Comparison of ENCODE assay signal across 1 cellular context in genomic region chr2:677056-677949, GRCh38.
TF ChIP-seq lines count a peak whose summit lies in the region.

TSS of gene TMEM18 (minus strand) at chr2:677406. CDS start at chr2:677345, 61 bp downstream.

TF ChIP-seq in K562, 482 proteins besides CTCF, POLR2A, EP300 and RAD21 (continued from another document and continues in another):
- TF ChIP-seq, protein P1, sequence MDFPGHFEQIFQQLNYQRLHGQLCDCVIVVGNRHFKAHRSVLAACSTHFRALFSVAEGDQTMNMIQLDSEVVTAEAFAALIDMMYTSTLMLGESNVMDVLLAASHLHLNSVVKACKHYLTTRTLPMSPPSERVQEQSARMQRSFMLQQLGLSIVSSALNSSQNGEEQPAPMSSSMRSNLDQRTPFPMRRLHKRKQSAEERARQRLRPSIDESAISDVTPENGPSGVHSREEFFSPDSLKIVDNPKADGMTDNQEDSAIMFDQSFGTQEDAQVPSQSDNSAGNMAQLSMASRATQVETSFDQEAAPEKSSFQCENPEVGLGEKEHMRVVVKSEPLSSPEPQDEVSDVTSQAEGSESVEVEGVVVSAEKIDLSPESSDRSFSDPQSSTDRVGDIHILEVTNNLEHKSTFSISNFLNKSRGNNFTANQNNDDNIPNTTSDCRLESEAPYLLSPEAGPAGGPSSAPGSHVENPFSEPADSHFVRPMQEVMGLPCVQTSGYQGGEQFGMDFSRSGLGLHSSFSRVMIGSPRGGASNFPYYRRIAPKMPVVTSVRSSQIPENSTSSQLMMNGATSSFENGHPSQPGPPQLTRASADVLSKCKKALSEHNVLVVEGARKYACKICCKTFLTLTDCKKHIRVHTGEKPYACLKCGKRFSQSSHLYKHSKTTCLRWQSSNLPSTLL (IDR thresholded peaks at IDR 0.05): no peak
- TF ChIP-seq SAFB (IDR thresholded peaks at IDR 0.05; ENCODE audit: borderline replicate concordance, low read depth, low read length) (no peak), XRCC3 (IDR thresholded peaks at IDR 0.05) (no peak), NCOA4 (IDR thresholded peaks at IDR 0.05; ENCODE audit: partially characterized antibody) (no peak), ARNT (IDR thresholded peaks at IDR 0.05) (no peak), KDM1A (IDR thresholded peaks at IDR 0.05) (no peak), NKRF (IDR thresholded peaks at IDR 0.05; ENCODE audit: borderline replicate concordance) (peak; percentile 42; the same call in 1 of the 2 replicates), ZNF740 (CRISPR knock-in tag; IDR thresholded peaks at IDR 0.05) (no peak), ZNF740 (tag; IDR thresholded peaks at IDR 0.05) (no peak), ZNF76 (CRISPR knock-in tag; IDR thresholded peaks at IDR 0.05; ENCODE audit: borderline replicate concordance) (no peak), GATA2 (CRISPR knock-in tag; IDR thresholded peaks at IDR 0.05) (no peak), KDM2B (CRISPR knock-in tag; IDR thresholded peaks at IDR 0.05) (no peak), POLR3G (IDR thresholded peaks at IDR 0.05; ENCODE audit: extremely low read depth, insufficient read length, insufficient replicate concordance) (no peak), DLX4 (CRISPR knock-in tag; IDR thresholded peaks at IDR 0.05) (no peak), ZNF232 (CRISPR knock-in tag; IDR thresholded peaks at IDR 0.05) (no peak), RBM17 (IDR thresholded peaks at IDR 0.05; ENCODE audit: borderline replicate concordance, low read depth, low read length) (no peak), JUNB (CRISPR knock-in tag; conservative IDR thresholded peaks at IDR 0.05) (no peak), MYBL2 (IDR thresholded peaks at IDR 0.05; ENCODE audit: low read depth) (peak; percentile 60), MYBL2 (CRISPR knock-in tag; IDR thresholded peaks at IDR 0.05; ENCODE audit: borderline replicate concordance) (no peak), ARID2 (IDR thresholded peaks at IDR 0.05) (no peak), PPARD (CRISPR knock-in tag; IDR thresholded peaks at IDR 0.05) (no peak), PHB2 (IDR thresholded peaks at IDR 0.05; ENCODE audit: low read depth) (no peak), HCFC1 (IDR thresholded peaks at IDR 0.05; ENCODE audit: low read depth, low read length) (peak; percentile 60; the same call in 1 of the 2 replicates), KLF6 (CRISPR knock-in tag; IDR thresholded peaks at IDR 0.05; ENCODE audit: borderline replicate concordance) (0 out of 2 replicates have a peak, but pooled peaks have one; percentile 51), GTF3C2 (IDR thresholded peaks at IDR 0.05; ENCODE audit: borderline replicate concordance, extremely low read depth, insufficient read length) (no peak), KAT8 (IDR thresholded peaks at IDR 0.05; ENCODE audit: low read depth) (no peak), ZNF431 (CRISPR knock-in tag; IDR thresholded peaks at IDR 0.05) (peak; percentile 71; the same call in 1 of the 2 replicates), SIN3A (IDR thresholded peaks at IDR 0.05; ENCODE audit: borderline replicate concordance in 2 of 2, control insufficient read depth in 1 of 2, low read depth in 2 of 2, low read length in 2 of 2) (peak in 1 of 2 experiments; percentile 88; a peak in 1 of 4 replicates), BRD9 (IDR thresholded peaks at IDR 0.05; ENCODE audit: low read depth, partially characterized antibody) (peak; percentile 95), CREM (IDR thresholded peaks at IDR 0.05; ENCODE audit: low read depth) (0 out of 2 replicates have a peak, but pooled peaks have one; percentile 54), MCM5 (IDR thresholded peaks at IDR 0.05; ENCODE audit: low read depth) (no peak), LEF1 (IDR thresholded peaks at IDR 0.05) (no peak), YBX1 (IDR thresholded peaks at IDR 0.05) (no peak), KLF1 (tag; IDR thresholded peaks at IDR 0.05) (no peak), RBM14 (IDR thresholded peaks at IDR 0.05; ENCODE audit: borderline replicate concordance, insufficient read depth, low read depth, low read length) (no peak), RFX1 (IDR thresholded peaks at IDR 0.05) (peak; percentile 36; the same call in 1 of the 2 replicates), CC2D1A (IDR thresholded peaks at IDR 0.05) (peak; percentile 79; the same call in 1 of the 2 replicates), POLR2H (tag; IDR thresholded peaks at IDR 0.05; ENCODE audit: low read depth) (peak; percentile 96), TCF7 (IDR thresholded peaks at IDR 0.05; ENCODE audit: borderline replicate concordance) (peak; percentile 53; the same call in 1 of the 2 replicates), U2AF1 (optimal IDR thresholded peaks at IDR 0.05; ENCODE audit: low read depth, low read length) (no peak), ATF7 (IDR thresholded peaks at IDR 0.05) (peak; percentile 71)
- TF ChIP-seq, protein P2, sequence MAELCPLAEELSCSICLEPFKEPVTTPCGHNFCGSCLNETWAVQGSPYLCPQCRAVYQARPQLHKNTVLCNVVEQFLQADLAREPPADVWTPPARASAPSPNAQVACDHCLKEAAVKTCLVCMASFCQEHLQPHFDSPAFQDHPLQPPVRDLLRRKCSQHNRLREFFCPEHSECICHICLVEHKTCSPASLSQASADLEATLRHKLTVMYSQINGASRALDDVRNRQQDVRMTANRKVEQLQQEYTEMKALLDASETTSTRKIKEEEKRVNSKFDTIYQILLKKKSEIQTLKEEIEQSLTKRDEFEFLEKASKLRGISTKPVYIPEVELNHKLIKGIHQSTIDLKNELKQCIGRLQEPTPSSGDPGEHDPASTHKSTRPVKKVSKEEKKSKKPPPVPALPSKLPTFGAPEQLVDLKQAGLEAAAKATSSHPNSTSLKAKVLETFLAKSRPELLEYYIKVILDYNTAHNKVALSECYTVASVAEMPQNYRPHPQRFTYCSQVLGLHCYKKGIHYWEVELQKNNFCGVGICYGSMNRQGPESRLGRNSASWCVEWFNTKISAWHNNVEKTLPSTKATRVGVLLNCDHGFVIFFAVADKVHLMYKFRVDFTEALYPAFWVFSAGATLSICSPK (IDR thresholded peaks at IDR 0.05; ENCODE audit: borderline replicate concordance): no peak
- TF ChIP-seq, protein P3, sequence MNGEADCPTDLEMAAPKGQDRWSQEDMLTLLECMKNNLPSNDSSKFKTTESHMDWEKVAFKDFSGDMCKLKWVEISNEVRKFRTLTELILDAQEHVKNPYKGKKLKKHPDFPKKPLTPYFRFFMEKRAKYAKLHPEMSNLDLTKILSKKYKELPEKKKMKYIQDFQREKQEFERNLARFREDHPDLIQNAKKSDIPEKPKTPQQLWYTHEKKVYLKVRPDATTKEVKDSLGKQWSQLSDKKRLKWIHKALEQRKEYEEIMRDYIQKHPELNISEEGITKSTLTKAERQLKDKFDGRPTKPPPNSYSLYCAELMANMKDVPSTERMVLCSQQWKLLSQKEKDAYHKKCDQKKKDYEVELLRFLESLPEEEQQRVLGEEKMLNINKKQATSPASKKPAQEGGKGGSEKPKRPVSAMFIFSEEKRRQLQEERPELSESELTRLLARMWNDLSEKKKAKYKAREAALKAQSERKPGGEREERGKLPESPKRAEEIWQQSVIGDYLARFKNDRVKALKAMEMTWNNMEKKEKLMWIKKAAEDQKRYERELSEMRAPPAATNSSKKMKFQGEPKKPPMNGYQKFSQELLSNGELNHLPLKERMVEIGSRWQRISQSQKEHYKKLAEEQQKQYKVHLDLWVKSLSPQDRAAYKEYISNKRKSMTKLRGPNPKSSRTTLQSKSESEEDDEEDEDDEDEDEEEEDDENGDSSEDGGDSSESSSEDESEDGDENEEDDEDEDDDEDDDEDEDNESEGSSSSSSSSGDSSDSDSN (IDR thresholded peaks at IDR 0.05; ENCODE audit: borderline replicate concordance in 1 of 2, low read depth in 2 of 2, low read length in 2 of 2): no peak
- TF ChIP-seq, protein P4, sequence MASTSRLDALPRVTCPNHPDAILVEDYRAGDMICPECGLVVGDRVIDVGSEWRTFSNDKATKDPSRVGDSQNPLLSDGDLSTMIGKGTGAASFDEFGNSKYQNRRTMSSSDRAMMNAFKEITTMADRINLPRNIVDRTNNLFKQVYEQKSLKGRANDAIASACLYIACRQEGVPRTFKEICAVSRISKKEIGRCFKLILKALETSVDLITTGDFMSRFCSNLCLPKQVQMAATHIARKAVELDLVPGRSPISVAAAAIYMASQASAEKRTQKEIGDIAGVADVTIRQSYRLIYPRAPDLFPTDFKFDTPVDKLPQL (IDR thresholded peaks at IDR 0.05; ENCODE audit: extremely low read depth, insufficient read length): peak; percentile 67
- TF ChIP-seq, protein P5, sequence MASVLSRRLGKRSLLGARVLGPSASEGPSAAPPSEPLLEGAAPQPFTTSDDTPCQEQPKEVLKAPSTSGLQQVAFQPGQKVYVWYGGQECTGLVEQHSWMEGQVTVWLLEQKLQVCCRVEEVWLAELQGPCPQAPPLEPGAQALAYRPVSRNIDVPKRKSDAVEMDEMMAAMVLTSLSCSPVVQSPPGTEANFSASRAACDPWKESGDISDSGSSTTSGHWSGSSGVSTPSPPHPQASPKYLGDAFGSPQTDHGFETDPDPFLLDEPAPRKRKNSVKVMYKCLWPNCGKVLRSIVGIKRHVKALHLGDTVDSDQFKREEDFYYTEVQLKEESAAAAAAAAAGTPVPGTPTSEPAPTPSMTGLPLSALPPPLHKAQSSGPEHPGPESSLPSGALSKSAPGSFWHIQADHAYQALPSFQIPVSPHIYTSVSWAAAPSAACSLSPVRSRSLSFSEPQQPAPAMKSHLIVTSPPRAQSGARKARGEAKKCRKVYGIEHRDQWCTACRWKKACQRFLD (CRISPR knock-in tag; IDR thresholded peaks at IDR 0.05): peak; percentile 58; the same call in 1 of the 2 replicates
